ENCODE assay signal across 8 cellular contexts in genomic region chr14:59481407-59482119, GRCh38. TPM values are rescaled to one million over a fixed set of nuclear protein-coding genes. Genes with fewer than 3 reads are reported as not detected.
DNase-seq lines count a peak whose midpoint lies in the region; ATAC-seq and TF ChIP-seq lines count a peak whose summit lies in the region.

No MANE protein-coding gene starts in this region.

- H3K4me1 ChIP-seq in BLaER1: peaks cover 51% of the 10 kb centered on the region
- H3K4me1 ChIP-seq in Karpas-422 (ENCODE audit: low read length): peaks cover 49% of the 10 kb centered on the region
- peaks cover 0 to 57% (median 32%) of the 10 kb centered on the region in 4 donors for H3K4me1 ChIP-seq in tibial nerve

- H3K9me3 Mint-ChIP-seq in central memory CD8-positive, alpha-beta T cell: no peaks in the 10 kb centered on the region
- H3K9me3 Mint-ChIP-seq in nephron: no peaks in the 10 kb centered on the region

- TF ChIP-seq POLR2A in tibial nerve (IDR thresholded peaks at IDR 0.05) (no peak), erythroblast (IDR thresholded peaks at IDR 0.05; ENCODE audit: low read length) (no peak)

- peaks cover 7% of the 10 kb centered on the region for H3K36me3 Mint-ChIP-seq in central memory CD8-positive, alpha-beta T cell (ENCODE audit: insufficient read depth)
- H3K36me3 Mint-ChIP-seq in nephron (ENCODE audit: low read depth): peaks cover 16% of the 10 kb centered on the region

- H3K4me2 ChIP-seq in BLaER1 (peak overlapping the region; percentile 92), Karpas-422 (ENCODE audit: low read depth, low read length, poor library complexity, severe bottlenecking) (peak overlapping the region; percentile 88)

- H3K36me3 ChIP-seq in BLaER1: peaks cover 17% of the 10 kb centered on the region
- H3K36me3 ChIP-seq in Karpas-422 (ENCODE audit: insufficient read depth, low read length): peaks cover 25% of the 10 kb centered on the region
- H3K36me3 ChIP-seq in tibial nerve: peaks cover 0 to 9% (median 4%) of the 10 kb centered on the region in 3 donors

- H3K79me2 ChIP-seq in Karpas-422 (ENCODE audit: low read length): peaks cover 94% of the 10 kb centered on the region

- peaks cover 31% of the 10 kb centered on the region for H4K20me1 ChIP-seq in BLaER1
- peaks cover 5% of the 10 kb centered on the region; the same call in 1 of the 2 replicates for H4K20me1 ChIP-seq in Karpas-422 (ENCODE audit: insufficient read depth, low read depth, low read length)

- H3K9me3 ChIP-seq in BLaER1 (no peaks in the 10 kb centered on the region), Karpas-422 (ENCODE audit: low read length) (no peaks in the 10 kb centered on the region), tibial nerve (no peaks in the 10 kb centered on the region)

- H3K4me3 ChIP-seq in BLaER1 (no peak overlapping the region), Karpas-422 (ENCODE audit: low read length) (peak overlapping the region; percentile 80), tibial nerve (peak overlapping the region in 1 of 4 donors; percentile 8)

- ATAC-seq in central memory CD8-positive, alpha-beta T cell (replicated peaks; ENCODE audit: extremely low read depth, poor library complexity, severe bottlenecking): no peak

- no peak overlapping the region for H3K27ac Mint-ChIP-seq in central memory CD8-positive, alpha-beta T cell (ENCODE audit: low read depth)
- H3K27ac Mint-ChIP-seq in nephron: peak overlapping the region; percentile 96 to 99 (median 98)

- TF ChIP-seq CTCF in nephron (IDR thresholded peaks at IDR 0.05; ENCODE audit: unreplicated experiment in 3 of 3) (no peak), tibial nerve (IDR thresholded peaks at IDR 0.05) (no peak)

- no peak for DNase-seq in Karpas-422
- DNase-seq in central memory CD8-positive, alpha-beta T cell (ENCODE audit: low spot score in 2 of 2): no peak
- no peak for DNase-seq in H4 (ENCODE audit: low spot score)
- no peak for DNase-seq in MV-4-11 (lab: John Stamatoyannopoulos, UW)
- DNase-seq in tibial nerve (ENCODE audit: low spot score in 2 of 2): no peak
- no peak for DNase-seq in erythroblast (lab: John Stamatoyannopoulos, UW)

- no peak overlapping the region for H2AFZ ChIP-seq in Karpas-422 (ENCODE audit: low read length)

- 70 to 74% methylated on average over 4 of the region's 4 CpGs for WGBS in tibial nerve, 2 donors

- peaks cover 40% of the 10 kb centered on the region for H3K4me1 Mint-ChIP-seq in central memory CD8-positive, alpha-beta T cell
- H3K4me1 Mint-ChIP-seq in nephron: peaks cover 52% of the 10 kb centered on the region

- no peaks in the 10 kb centered on the region for H3K9me2 ChIP-seq in Karpas-422 (replicated peaks; ENCODE audit: insufficient read depth, low read length)

- H3K27ac ChIP-seq in BLaER1 (no peak overlapping the region), Karpas-422 (ENCODE audit: low read length) (no peak overlapping the region), tibial nerve (peak overlapping the region in 1 of 4 donors; percentile 97)

- peak overlapping the region; percentile 15 for H3K4me3 Mint-ChIP-seq in central memory CD8-positive, alpha-beta T cell
- H3K4me3 Mint-ChIP-seq in nephron: peak overlapping the region; percentile 65 to 99 (median 95)

- no peak for TF ChIP-seq EP300 in tibial nerve (IDR thresholded peaks at IDR 0.05)

- H3K27me3 ChIP-seq in BLaER1 (no peaks in the 10 kb centered on the region), Karpas-422 (ENCODE audit: low read length) (no peaks in the 10 kb centered on the region), tibial nerve (no peaks in the 10 kb centered on the region)

- no peaks in the 10 kb centered on the region for H3K27me3 Mint-ChIP-seq in central memory CD8-positive, alpha-beta T cell
- no peaks in the 10 kb centered on the region for H3K27me3 Mint-ChIP-seq in nephron (ENCODE audit: low read depth)

- no peak overlapping the region for H3K9ac ChIP-seq in BLaER1
- peak overlapping the region; percentile 95 for H3K9ac ChIP-seq in Karpas-422 (ENCODE audit: low read length)

RNA-seq across cellular contexts. Expression of gene L3HYPDH, which starts 2.6 kb away (rescaled TPM):
- total RNA-seq in Karpas-422 (2014; rRNA removed; shearing (Covaris generic); ENCODE audit: low replicate concordance): 60.5 and 116 TPM in 2 replicates
- total RNA-seq in H4 (2014; rRNA removed; shearing (Covaris generic)): 60.8 and 68.0 TPM in 2 replicates
- total RNA-seq in tibial nerve: 10 to 100 TPM; 69.9 to 85.5 (median 76.6) TPM

RNA-seq across cellular contexts. Expression of gene JKAMP, which starts 2.8 kb away (rescaled TPM):
- 45.2 and 149 TPM in 2 replicates for total RNA-seq in Karpas-422 (2014; rRNA removed; shearing (Covaris generic); ENCODE audit: low replicate concordance)
- total RNA-seq in H4 (2014; rRNA removed; shearing (Covaris generic)): 145 and 168 TPM in 2 replicates
- 10 to 100 TPM; 38.0 to 78.1 (median 58.3) TPM for total RNA-seq in tibial nerve

RNA-seq across cellular contexts. Expression of gene GPR135, which starts 16.4 kb away (rescaled TPM):
- total RNA-seq in Karpas-422 (2014; rRNA removed; shearing (Covaris generic); ENCODE audit: low replicate concordance): 6.7 and 13.1 TPM in 2 replicates
- 0.70 and 2.1 TPM in 2 replicates for total RNA-seq in H4 (2014; rRNA removed; shearing (Covaris generic))
- total RNA-seq in tibial nerve: 10 to 100 TPM in 3 of 4 donors, 1 to 10 TPM in 1; 5.9 to 17.7 (median 11.3) TPM
